ENCODE assay signal across 9 cellular contexts in genomic region chr5:50853151-50853550, GRCh38.
DNase-seq lines count a peak whose midpoint lies in the region; ATAC-seq and TF ChIP-seq lines count a peak whose summit lies in the region.
"Had no signal": no experiment of that assay in that cellular context is flagged by ENCODE, and none has a peak within 500 bp of the region (broad histone marks: within the 10 kb centered on the region; RNA-seq: fewer than 3 reads in every experiment).

No MANE protein-coding gene starts in this region.

- no peaks in the 10 kb centered on the region for H3K9me3 Mint-ChIP-seq in activated naive CD4-positive, alpha-beta T cell treated with anti-CD3 and anti-CD28 coated beads, Interleukin-2, amount 10 ng/mL, durations not matched to agents 7 days and 5 days

- H3K27me3 Mint-ChIP-seq in activated naive CD4-positive, alpha-beta T cell treated with anti-CD3 and anti-CD28 coated beads, Interleukin-2, amount 10 ng/mL, durations not matched to agents 7 days and 5 days = peaks cover 7% of the 10 kb centered on the region

- CTCF ChIA-PET in activated naive CD4-positive, alpha-beta T cell treated with anti-CD3 and anti-CD28 coated beads, Interleukin-2, amount 10 ng/mL, durations not matched to agents 7 days and 5 days (lab: Charles Lee) = interaction anchor here (0.7 kb wide), 1 partner anchor 26 kb away, joined by 3 read pairs; no protein-coding TSS in a partner anchor

- no peak overlapping the region for H3K4me3 ChIP-seq in NB4 (ENCODE audit: low read depth, low read length)

- TF ChIP-seq CTCF in NB4 (IDR thresholded peaks at IDR 0.05; ENCODE audit: low read depth, low read length) = no peak

- no peaks in the 10 kb centered on the region for H3K36me3 Mint-ChIP-seq in activated naive CD4-positive, alpha-beta T cell treated with anti-CD3 and anti-CD28 coated beads, Interleukin-2, amount 10 ng/mL, durations not matched to agents 7 days and 5 days

- peaks cover 10% of the 10 kb centered on the region for H3K4me1 Mint-ChIP-seq in activated naive CD4-positive, alpha-beta T cell treated with anti-CD3 and anti-CD28 coated beads, Interleukin-2, amount 10 ng/mL, durations not matched to agents 7 days and 5 days

- peak; percentile 90 for ATAC-seq in GM18907 (IDR thresholded peaks at IDR 0.05; ENCODE audit: unreplicated experiment)
- ATAC-seq in HG02763 (IDR thresholded peaks at IDR 0.05; ENCODE audit: unreplicated experiment) = peak; percentile 72
- ATAC-seq: HCT116 had no signal

- no peak overlapping the region for H3K27ac Mint-ChIP-seq in activated naive CD4-positive, alpha-beta T cell treated with anti-CD3 and anti-CD28 coated beads, Interleukin-2, amount 10 ng/mL, durations not matched to agents 7 days and 5 days

- DNase-seq in NB4 (ENCODE audit: low read depth) (peak; percentile 85), mucosa of gallbladder (ENCODE audit: low spot score) (peak; percentile 21), HCEC 1CT (no peak), SK-N-DZ (ENCODE audit: low spot score) (no peak), DMS 273 treated with DMSO at 0.1 percent for 48 hours (lab: John Stamatoyannopoulos, UW) (no peak)
- no peak for DNase-seq in activated naive CD4-positive, alpha-beta T cell treated with anti-CD3 and anti-CD28 coated beads, Interleukin-2, amount 10 ng/mL, durations not matched to agents 7 days and 5 days

- TF ChIP-seq POLR2A in NB4 (IDR thresholded peaks at IDR 0.05; ENCODE audit: extremely low read depth, insufficient read length) = no peak

- H3K4me3 Mint-ChIP-seq in activated naive CD4-positive, alpha-beta T cell treated with anti-CD3 and anti-CD28 coated beads, Interleukin-2, amount 10 ng/mL, durations not matched to agents 7 days and 5 days = no peak overlapping the region

Comparison
In these comparisons a context has a peak if more than half of its experiments do, and no peak if none do; other contexts are left out.
1. DNase-seq: peak in NB4 (single experiment) and mucosa of gallbladder (single experiment); none in HCEC 1CT (single experiment), SK-N-DZ (single experiment), DMS 273 treated with DMSO at 0.1 percent for 48 hours (single experiment) and activated naive CD4-positive, alpha-beta T cell treated with anti-CD3 and anti-CD28 coated beads, Interleukin-2, amount 10 ng/mL, durations not matched to agents 7 days and 5 days (single experiment).